Comparison of ENCODE assay signal across 19 cellular contexts in genomic region chr1:230760360-230760827, GRCh38. TPM values are rescaled to one million over a fixed set of nuclear protein-coding genes. Genes with fewer than 3 reads are reported as not detected.
DNase-seq lines count a peak whose midpoint lies in the region; ATAC-seq and TF ChIP-seq lines count a peak whose summit lies in the region.
"Had no signal": no experiment of that assay in that cellular context is flagged by ENCODE, and none has a peak within 500 bp of the region (broad histone marks: within the 10 kb centered on the region; RNA-seq: fewer than 3 reads in every experiment).

No MANE protein-coding gene starts in this region.

- H3K4me2 ChIP-seq in OCI-LY7 (ENCODE audit: low read length) (no peak overlapping the region), hepatocyte (no peak overlapping the region)

- H3K4me1 ChIP-seq in OCI-LY7 (ENCODE audit: insufficient read depth, low read length, poor library complexity, severe bottlenecking), result no peaks in the 10 kb centered on the region
- H3K4me1 ChIP-seq in hepatocyte (ENCODE audit: insufficient read depth), result peaks cover 9% of the 10 kb centered on the region
- H3K4me1 ChIP-seq in transverse colon, result no peaks in the 10 kb centered on the region
- H3K4me1 ChIP-seq: suprapubic skin had no signal

- no peak for TF ChIP-seq EP300 in transverse colon (IDR thresholded peaks at IDR 0.05; ENCODE audit: low read depth)

- H3K4me3 Mint-ChIP-seq in activated CD4-positive, alpha-beta T cell treated with anti-CD3 and anti-CD28 coated beads for 36 hours, result no peak overlapping the region
- H3K4me3 Mint-ChIP-seq in immature natural killer cell, result no peak overlapping the region
- H3K4me3 Mint-ChIP-seq: activated CD4-positive, alpha-beta memory T cell treated with anti-CD3 and anti-CD28 coated beads for 36 hours had no signal

- POLR2A ChIA-PET in activated CD4-positive, alpha-beta T cell treated with anti-CD3 and anti-CD28 coated beads for 36 hours (lab: Charles Lee), result no interaction called here
- POLR2A ChIA-PET in OCI-LY7 (lab: Charles Lee), result no interaction called here

- in situ Hi-C loops in transverse colon (cut with MboI; ENCODE audit: low pct_ligation_motif_present in 1 of 4, low pct_unique_long_range_greater_than_20kb in 1 of 4, low sequenced_read_pairs in 3 of 4), result loop anchor here in 1 of 4 donors (25.0 kb wide), 1 partner anchor 98 kb away; no protein-coding TSS in a partner anchor

- no peaks in the 10 kb centered on the region for H3K36me3 Mint-ChIP-seq in activated CD4-positive, alpha-beta T cell treated with anti-CD3 and anti-CD28 coated beads for 36 hours (ENCODE audit: low read depth)
- no peaks in the 10 kb centered on the region for H3K36me3 Mint-ChIP-seq in immature natural killer cell
- H3K36me3 Mint-ChIP-seq: activated CD4-positive, alpha-beta memory T cell treated with anti-CD3 and anti-CD28 coated beads for 36 hours had no signal

- H3K4me1 Mint-ChIP-seq in activated CD4-positive, alpha-beta T cell treated with anti-CD3 and anti-CD28 coated beads for 36 hours, result no peaks in the 10 kb centered on the region
- no peaks in the 10 kb centered on the region for H3K4me1 Mint-ChIP-seq in immature natural killer cell

- H2AFZ ChIP-seq in OCI-LY7 (ENCODE audit: low read length) (no peak overlapping the region), hepatocyte (no peak overlapping the region)

- H3K9me3 ChIP-seq in OCI-LY7 (ENCODE audit: low read length), result no peaks in the 10 kb centered on the region
- H3K9me3 ChIP-seq in hepatocyte (ENCODE audit: low read depth), result no peaks in the 10 kb centered on the region
- no peaks in the 10 kb centered on the region for H3K9me3 ChIP-seq in transverse colon
- H3K9me3 ChIP-seq: MG63, ovary had no signal

- H3K79me2 ChIP-seq in OCI-LY7 (ENCODE audit: insufficient read depth, low read depth, low read length) (no peaks in the 10 kb centered on the region), hepatocyte (no peaks in the 10 kb centered on the region)

- ATAC-seq in activated CD4-positive, alpha-beta T cell treated with anti-CD3 and anti-CD28 coated beads for 36 hours, result no peak
- ATAC-seq in GM18520 (IDR thresholded peaks at IDR 0.05; ENCODE audit: unreplicated experiment), result no peak

- no peaks in the 10 kb centered on the region for H3K36me3 ChIP-seq in OCI-LY7 (ENCODE audit: insufficient read depth, low read length)
- no peaks in the 10 kb centered on the region for H3K36me3 ChIP-seq in hepatocyte (replicated peaks; ENCODE audit: insufficient read depth, low read depth)
- H3K36me3 ChIP-seq in transverse colon, result no peaks in the 10 kb centered on the region
- H3K36me3 ChIP-seq: MG63, ovary, suprapubic skin had no signal

- H3K27me3 Mint-ChIP-seq in activated CD4-positive, alpha-beta T cell treated with anti-CD3 and anti-CD28 coated beads for 36 hours, result peaks cover 17% of the 10 kb centered on the region
- peaks cover 0 to 11% (median 0%) of the 10 kb centered on the region in 3 donors for H3K27me3 Mint-ChIP-seq in immature natural killer cell (ENCODE audit: low read depth in 3 of 3)
- H3K27me3 Mint-ChIP-seq: activated CD4-positive, alpha-beta memory T cell treated with anti-CD3 and anti-CD28 coated beads for 36 hours had no signal

- no TSS peak for BruUV-seq in OCI-LY7 (replicated peaks; lab: Mats Ljungman, UMichigan)

- CTCF ChIA-PET in activated CD4-positive, alpha-beta T cell treated with anti-CD3 and anti-CD28 coated beads for 36 hours (lab: Charles Lee), result no interaction called here
- CTCF ChIA-PET in OCI-LY7 (lab: Charles Lee; ENCODE audit: unreplicated experiment), result no interaction called here

- TF ChIP-seq POLR2A in transverse colon (IDR thresholded peaks at IDR 0.05), result no peak

- intact Hi-C loops in activated CD4-positive, alpha-beta T cell treated with anti-CD3 and anti-CD28 coated beads for 36 hours (cut with DNase I, micrococcal nuclease), result no loop called here
- intact Hi-C loops in OCI-LY7 (cut with micrococcal nuclease; ENCODE audit: unreplicated experiment), result loop anchor here (5.0 kb wide), 1 partner anchor 128 kb away; no protein-coding TSS in a partner anchor
- intact Hi-C loops in transverse colon (cut with DNase I; ENCODE audit: low total_unique reads), result no loop called here

- H3K27ac Mint-ChIP-seq in activated CD4-positive, alpha-beta T cell treated with anti-CD3 and anti-CD28 coated beads for 36 hours, result no peak overlapping the region
- no peak overlapping the region for H3K27ac Mint-ChIP-seq in immature natural killer cell
- H3K27ac Mint-ChIP-seq: activated CD4-positive, alpha-beta memory T cell treated with anti-CD3 and anti-CD28 coated beads for 36 hours had no signal

- H3K9me2 ChIP-seq in OCI-LY7 (ENCODE audit: insufficient read depth, low read length) (no peaks in the 10 kb centered on the region), hepatocyte (replicated peaks; ENCODE audit: insufficient read depth) (no peaks in the 10 kb centered on the region)

- H4K20me1 ChIP-seq in OCI-LY7 (ENCODE audit: insufficient read depth, low read length) (no peaks in the 10 kb centered on the region), hepatocyte (ENCODE audit: insufficient read depth, poor library complexity, severe bottlenecking) (no peaks in the 10 kb centered on the region)

- DNase-seq in activated CD4-positive, alpha-beta T cell treated with anti-CD3 and anti-CD28 coated beads for 36 hours, result peak; percentile 17
- no peak for DNase-seq in activated CD4-positive, alpha-beta T cell treated with anti-CD3 and anti-CD28 coated beads for 4 hours
- DNase-seq in OCI-LY7 (ENCODE audit: low spot score), result peak; percentile 14
- peak; percentile 45 for DNase-seq in hepatocyte (ENCODE audit: low spot score)
- DNase-seq in transverse colon, result peak; percentile 28
- DNase-seq in immature natural killer cell, result no peak
- no peak for DNase-seq in cortex of kidney (lab: John Stamatoyannopoulos, UW)
- DNase-seq: ACHN; activated CD4-positive, alpha-beta memory T cell treated with anti-CD3 and anti-CD28 coated beads for 36 hours; anterior cingulate cortex; MG63; midbrain; ovary; RPMI8226; stimulated activated CD4-positive, alpha-beta T cell treated with anti-CD3 and anti-CD28 coated beads, Interleukin-12 subunit alpha, Interleukin-12 subunit beta, amount 100 ng/mL, for 4 hours had no signal

- H3K27me3 ChIP-seq in hepatocyte (no peaks in the 10 kb centered on the region), transverse colon (no peaks in the 10 kb centered on the region)
- H3K27me3 ChIP-seq: MG63, ovary, suprapubic skin had no signal

- no peaks in the 10 kb centered on the region for H3K9me3 Mint-ChIP-seq in activated CD4-positive, alpha-beta T cell treated with anti-CD3 and anti-CD28 coated beads for 36 hours (ENCODE audit: low read depth)
- H3K9me3 Mint-ChIP-seq in immature natural killer cell, result no peaks in the 10 kb centered on the region
- H3K9me3 Mint-ChIP-seq: activated CD4-positive, alpha-beta memory T cell treated with anti-CD3 and anti-CD28 coated beads for 36 hours had no signal

- H3K4me3 ChIP-seq in OCI-LY7 (ENCODE audit: low read depth, low read length, poor library complexity, severe bottlenecking) (no peak overlapping the region), hepatocyte (no peak overlapping the region), transverse colon (no peak overlapping the region)
- H3K4me3 ChIP-seq: MG63, ovary, suprapubic skin had no signal

- TF ChIP-seq CTCF in OCI-LY7 (conservative IDR thresholded peaks at IDR 0.05; ENCODE audit: low read length) (0 out of 2 replicates have a peak, but pooled peaks have one; percentile 32), hepatocyte (IDR thresholded peaks at IDR 0.05; ENCODE audit: poor library complexity) (no peak), transverse colon (IDR thresholded peaks at IDR 0.05) (no peak)

- H3K27ac ChIP-seq in OCI-LY7 (ENCODE audit: low read depth, low read length, poor library complexity, severe bottlenecking) (no peak overlapping the region), hepatocyte (peak overlapping the region; percentile 40), transverse colon (no peak overlapping the region)
- H3K27ac ChIP-seq: ovary, suprapubic skin had no signal

- WGBS in hepatocyte (ENCODE audit: low lambda C conversion rate, missing lambda C conversion rate), result 62% methylated on average over 7 of the region's 7 CpGs
- WGBS in transverse colon (ENCODE audit: low coverage in 1 of 2), 2 donors, result 60 to 70% methylated on average over 1 to 7 of the region's 7 CpGs

RNA-seq across cellular contexts. Expression of gene CAPN9, which starts 13.2 kb away (rescaled TPM):
- not detected for total RNA-seq in activated CD4-positive, alpha-beta T cell treated with anti-CD3 and anti-CD28 coated beads for 36 hours
- not detected in 2 replicates for total RNA-seq in OCI-LY7 (2014; rRNA removed; shearing (Covaris generic))
- total RNA-seq in OCI-LY7 (2022) (not detected in 2 replicates), hepatocyte (3.1 and 3.7 TPM in 2 replicates), transverse colon (10 to 100 TPM; 26.3 to 59.9 (median 32.7) TPM)
- polyA plus RNA-seq in hepatocyte (0.68 and 0.98 TPM in 2 replicates), immature natural killer cell (not detected)
- total RNA-seq: activated CD4-positive, alpha-beta memory T cell treated with anti-CD3 and anti-CD28 coated beads for 36 hours; dermis microvascular lymphatic vessel endothelial cell had no signal

RNA-seq across cellular contexts. Expression of gene AGT, which starts 46.5 kb away (rescaled TPM):
- total RNA-seq in activated CD4-positive, alpha-beta T cell treated with anti-CD3 and anti-CD28 coated beads for 36 hours, result not detected
- not detected in 2 replicates for total RNA-seq in OCI-LY7 (2014; rRNA removed; shearing (Covaris generic))
- total RNA-seq in OCI-LY7 (2022), result not detected in 2 replicates
- 476 and 505 TPM in 2 replicates for total RNA-seq in hepatocyte
- 455 and 583 TPM in 2 replicates for polyA plus RNA-seq in hepatocyte
- total RNA-seq in transverse colon, result 1 to 10 TPM in 2 of 4 donors, under 1 TPM in 2; 0.60 to 1.7 (median 0.90) TPM
- polyA plus RNA-seq in immature natural killer cell, result not detected
- total RNA-seq: activated CD4-positive, alpha-beta memory T cell treated with anti-CD3 and anti-CD28 coated beads for 36 hours; dermis microvascular lymphatic vessel endothelial cell; NCI-H460 had no signal

Comparison
In these comparisons a context has a peak if more than half of its experiments do, and no peak if none do; other contexts are left out.
1. DNase-seq: peak in activated CD4-positive, alpha-beta T cell treated with anti-CD3 and anti-CD28 coated beads for 36 hours (single experiment), OCI-LY7 (single experiment), hepatocyte (single experiment) and transverse colon (single experiment); none in activated CD4-positive, alpha-beta T cell treated with anti-CD3 and anti-CD28 coated beads for 4 hours (0 of 2), immature natural killer cell (0 of 3) and cortex of kidney (single experiment).
2. RNA of gene AGT, which starts 46.5 kb away (total RNA-seq): 476 to 505 TPM in hepatocyte; 0.60 to 1.7 TPM in transverse colon, not detected in activated CD4-positive, alpha-beta T cell treated with anti-CD3 and anti-CD28 coated beads for 36 hours and not detected in OCI-LY7; every median in the first group is over 100 times any median in the second.